7 cellular contexts compared by ENCODE assay signal in genomic region chr5:75509956-75510355, GRCh38. TPM values are rescaled to one million over a fixed set of nuclear protein-coding genes. Genes with fewer than 3 reads are reported as not detected.
DNase-seq lines count a peak whose midpoint lies in the region; FAIRE-seq and TF ChIP-seq lines count a peak whose summit lies in the region.

No MANE protein-coding gene starts in this region.

- peaks cover 2% of the 10 kb centered on the region; the same call in 1 of the 2 replicates for H3K23me2 ChIP-seq in H1 (ENCODE audit: low read depth, low read length)

- no peaks in the 10 kb centered on the region for H3F3A ChIP-seq in OCI-LY1 (ENCODE audit: insufficient read depth, low read length)
- H3F3A ChIP-seq in neural cell (ENCODE audit: insufficient read depth, low read length, poor library complexity, severe bottlenecking), result peaks cover 5% of the 10 kb centered on the region

- no peak overlapping the region for H4K91ac ChIP-seq in H1 (replicated peaks; ENCODE audit: insufficient read length, low read length)

- H3K4me2 ChIP-seq in OCI-LY1 (ENCODE audit: low read length), result peak overlapping the region; percentile 80
- H3K4me2 ChIP-seq in H1 (ENCODE audit: insufficient read depth in 1 of 2, low read depth in 2 of 2, low read length in 2 of 2), result peak overlapping the region; percentile 73 to 85
- peak overlapping the region; percentile 81 for H3K4me2 ChIP-seq in neural cell (ENCODE audit: low read length)

- no peak overlapping the region for H2BK5ac ChIP-seq in H1 (ENCODE audit: low read depth, low read length)

- H3K18ac ChIP-seq in H1 (ENCODE audit: extremely low read depth, low read length), result no peak overlapping the region

- no peaks in the 10 kb centered on the region for H3K9me3 ChIP-seq in OCI-LY1 (ENCODE audit: low read length)
- no peaks in the 10 kb centered on the region for H3K9me3 ChIP-seq in H1 (ENCODE audit: insufficient read depth in 2 of 2, low read depth in 1 of 2, low read length in 1 of 2)
- H3K9me3 ChIP-seq in neural cell (ENCODE audit: low read length), result no peaks in the 10 kb centered on the region

- no peak overlapping the region for H3K14ac ChIP-seq in H1 (ENCODE audit: insufficient read length)

- FAIRE-seq in H1 (lab: Jason Lieb, UNC), result no peak
- no peak for FAIRE-seq in frontal cortex (lab: Jason Lieb, UNC)

- TF ChIP-seq EP300 in H1 (IDR thresholded peaks at IDR 0.05; ENCODE audit: borderline replicate concordance in 1 of 2, low read depth in 2 of 2, low read length in 2 of 2) (no peak), neural cell (conservative IDR thresholded peaks at IDR 0.05; ENCODE audit: poor library complexity, severe bottlenecking) (no peak)

- H3K79me2 ChIP-seq in OCI-LY1 (ENCODE audit: insufficient read depth, low read length) (peaks cover 65% of the 10 kb centered on the region), H1 (ENCODE audit: control insufficient read depth in 1 of 2, insufficient read depth in 2 of 2, low read length in 2 of 2) (peaks cover 0 to 56% of the 10 kb centered on the region in 2 experiments; a peak in 3 of 4 replicates), neural cell (replicated peaks; ENCODE audit: insufficient read depth, low read length) (peaks cover 76% of the 10 kb centered on the region)

- 29% methylated on average over 1 of the region's 1 CpG; no CpG with 5 or more reads in 1 of the 2 experiments for WGBS in H1 (ENCODE audit: extremely low coverage in 1 of 2, insufficient coverage in 1 of 2, insufficient read length in 1 of 2, insufficient replicate concordance in 2 of 2, low coverage in 1 of 2, low lambda C conversion rate in 2 of 2, missing lambda C conversion rate in 1 of 2), 2 experiments

- H3K4ac ChIP-seq in H1 (replicated peaks; ENCODE audit: insufficient read length, low read depth, low read length), result no peak overlapping the region

- H4K20me1 ChIP-seq in OCI-LY1 (ENCODE audit: insufficient read depth, low read length), result no peaks in the 10 kb centered on the region
- no peaks in the 10 kb centered on the region for H4K20me1 ChIP-seq in H1 (replicated peaks in 1 of 2; ENCODE audit: control insufficient read depth in 1 of 2, insufficient read depth in 2 of 2, low read length in 2 of 2)
- no peaks in the 10 kb centered on the region for H4K20me1 ChIP-seq in neural cell (ENCODE audit: insufficient read depth)

- TF ChIP-seq POLR2A in H1 (IDR thresholded peaks at IDR 0.05; ENCODE audit: control extremely low read depth in 1 of 2, low read depth in 2 of 2, low read length in 2 of 2), result no peak

- H3K4me1 ChIP-seq in OCI-LY1 (ENCODE audit: insufficient read depth, low read length, severe bottlenecking) (peaks cover 44% of the 10 kb centered on the region), H1 (replicated peaks in 1 of 4; ENCODE audit: control insufficient read depth in 3 of 4, insufficient read depth in 4 of 4, low read length in 3 of 4) (peaks cover 0 to 3% (median 0%) of the 10 kb centered on the region in 4 experiments; a peak in 2 of 7 replicates)

- peaks cover 2% of the 10 kb centered on the region; the same call in 1 of the 2 replicates for H3K79me1 ChIP-seq in H1 (ENCODE audit: low read depth, low read length)

- H3K9me2 ChIP-seq in OCI-LY1 (ENCODE audit: low read depth, low read length), result no peaks in the 10 kb centered on the region
- H3K9me2 ChIP-seq in neural cell (ENCODE audit: insufficient read depth, low read length), result no peaks in the 10 kb centered on the region

- no peak for TF ChIP-seq CTCF in GM12875 (IDR thresholded peaks at IDR 0.05; ENCODE audit: borderline replicate concordance, insufficient read depth, low read depth, low read length)
- no peak for TF ChIP-seq CTCF in OCI-LY1 (IDR thresholded peaks at IDR 0.05; ENCODE audit: low read length)
- no peak for TF ChIP-seq CTCF in H1 (IDR thresholded peaks at IDR 0.05; ENCODE audit: control extremely low read depth in 1 of 3, insufficient read depth in 1 of 3, low read depth in 1 of 3, low read length in 3 of 3)
- TF ChIP-seq CTCF in neural cell (IDR thresholded peaks at IDR 0.05; ENCODE audit: poor library complexity, severe bottlenecking), result no peak

- H3K27me3 ChIP-seq in OCI-LY1 (ENCODE audit: insufficient read depth, low read length), result no peaks in the 10 kb centered on the region
- no peaks in the 10 kb centered on the region for H3K27me3 ChIP-seq in H1 (replicated peaks in 1 of 4; ENCODE audit: control insufficient read depth in 3 of 4, extremely low read depth in 1 of 4, insufficient read depth in 3 of 4, low read length in 3 of 4)
- H3K27me3 ChIP-seq in neural cell (ENCODE audit: insufficient read depth, low read depth, low read length), result no peaks in the 10 kb centered on the region

- H4K8ac ChIP-seq in H1 (ENCODE audit: extremely low read depth, insufficient read depth, low read length), result no peak overlapping the region

- no peak overlapping the region for H2AFZ ChIP-seq in OCI-LY1 (ENCODE audit: low read length)
- no peak overlapping the region for H2AFZ ChIP-seq in H1 (ENCODE audit: low read length)
- no peak overlapping the region for H2AFZ ChIP-seq in neural cell (ENCODE audit: low read depth, low read length)

- H2BK120ac ChIP-seq in H1 (replicated peaks; ENCODE audit: low read depth, low read length), result no peak overlapping the region

- DNase-seq in H1 (ENCODE audit: low read depth in 1 of 2, low spot score in 2 of 2), result no peak
- no peak for DNase-seq in activated gamma-delta T cell treated with Interleukin-2 at 50 U/mL for 16 hours
- DNase-seq in frontal cortex (ENCODE audit: low spot score in 2 of 2), result no peak
- no peak for DNase-seq in central memory CD4-positive, alpha-beta T cell

- H3K56ac ChIP-seq in H1 (replicated peaks; ENCODE audit: insufficient read length, low read depth, low read length), result no peak overlapping the region

- no peak overlapping the region for H2BK20ac ChIP-seq in H1 (ENCODE audit: low read length)

- no peak overlapping the region for H2BK15ac ChIP-seq in H1 (ENCODE audit: low read length)

- H2AK5ac ChIP-seq in H1 (ENCODE audit: low read depth, low read length), result no peak overlapping the region

- H3K36me3 ChIP-seq in OCI-LY1 (ENCODE audit: insufficient read depth, low read length) (peaks cover 9% of the 10 kb centered on the region), H1 (ENCODE audit: control insufficient read depth in 2 of 4, insufficient read depth in 4 of 4, low read length in 3 of 4) (no peaks in the 10 kb centered on the region; a peak in 1 of 8 replicates), neural cell (ENCODE audit: insufficient read depth, low read length) (no peaks in the 10 kb centered on the region)

- POLR2A ChIA-PET in H1 (lab: Charles Lee; ENCODE audit: partially characterized antibody), result interaction anchor here (1.1 to 1.3 kb wide), 2 partner anchors 16 to 19 kb away, joined by 4 to 8 read pairs; no protein-coding TSS in a partner anchor

- H3K9ac ChIP-seq in OCI-LY1 (ENCODE audit: low read length), result peak overlapping the region; percentile 84
- no peak overlapping the region for H3K9ac ChIP-seq in H1 (replicated peaks in 1 of 4; ENCODE audit: extremely low read depth in 1 of 4, low read depth in 3 of 4, low read length in 3 of 4)
- peak overlapping the region; percentile 94 for H3K9ac ChIP-seq in neural cell (ENCODE audit: low read length)

- TF ChIP-seq RAD21 in H1 (IDR thresholded peaks at IDR 0.05 in 1 of 2, conservative IDR thresholded peaks at IDR 0.05 in 1 of 2; ENCODE audit: low read depth in 2 of 2, low read length in 2 of 2) (no peak), neural cell (conservative IDR thresholded peaks at IDR 0.05) (no peak)

- H3K27ac ChIP-seq in OCI-LY1 (ENCODE audit: low read depth, low read length, poor library complexity, severe bottlenecking) (no peak overlapping the region), H1 (ENCODE audit: low read depth, low read length) (no peak overlapping the region), neural cell (ENCODE audit: low read length) (no peak overlapping the region)

- H3K4me3 ChIP-seq in GM12875 (ENCODE audit: low read depth, low read length) (peak overlapping the region; percentile 96), OCI-LY1 (ENCODE audit: low read depth, low read length, poor library complexity, severe bottlenecking) (peak overlapping the region; percentile 88), H1 (ENCODE audit: extremely low read depth in 1 of 4, insufficient read depth in 2 of 4, low read depth in 3 of 4, low read length in 4 of 4) (peak overlapping the region; percentile 81 to 96 (median 84)), neural cell (ENCODE audit: low read length) (peak overlapping the region; percentile 87)

- H4K5ac ChIP-seq in H1 (ENCODE audit: insufficient read length, low read depth, low read length), result no peak overlapping the region

- no peak overlapping the region for H3K23ac ChIP-seq in H1 (ENCODE audit: insufficient read length)

- CTCF ChIA-PET in H1 (lab: Charles Lee; ENCODE audit: partially characterized antibody), result no interaction called here

- H2BK12ac ChIP-seq in H1 (ENCODE audit: low read depth, low read length), result no peak overlapping the region

TF ChIP-seq in H1, 55 proteins besides CTCF, POLR2A, EP300 and RAD21 (continues in another document):
- no peak for TF ChIP-seq ZNF274 (IDR thresholded peaks at IDR 0.05; ENCODE audit: borderline replicate concordance, extremely low read depth, low read length)

TF ChIP-seq in neural cell, 6 proteins besides CTCF, POLR2A, EP300 and RAD21 (continues in another document):
- TF ChIP-seq TAF1 (IDR thresholded peaks at IDR 0.05; ENCODE audit: low read depth), result no peak

RNA-seq across cellular contexts. Expression of gene CERT1, which starts 1.5 kb away (rescaled TPM):
- 48.1 and 55.3 TPM in 2 replicates for total RNA-seq in H1 (2021; fragmentation: NEBNext Ultra II Directional; extraction: Animal tissue kit (Norgen Biotek cat#: 25700))
- polyA plus RNA-seq in H1 (2011; rRNA removed) (7.8 and 10.2 TPM in 2 replicates), neural cell (20.3 and 24.3 TPM in 2 replicates)
- 12.1 TPM for polyA plus RNA-seq in H1 (2011; cell fraction: cytosol; rRNA removed)
- 9.9 TPM for polyA plus RNA-seq in H1 (2011; cell fraction: nucleus; rRNA removed)
- 19.0 to 32.7 TPM (median 28.2 TPM) in 4 replicates for polyA plus RNA-seq in H1 (2012, experiment 1 of 2)
- polyA plus RNA-seq in H1 (2012, experiment 2 of 2), result 2.0 TPM
- 25.4 TPM for polyA plus RNA-seq in H1 (2013, experiment 1 of 2)
- 26.1 TPM for polyA plus RNA-seq in H1 (2013, experiment 2 of 2)
- polyA minus RNA-seq in H1 (2011; rRNA and poly(A)+ RNA removed), result 77.3 and 78.8 TPM in 2 replicates
- 30.8 TPM for polyA minus RNA-seq in H1 (2011; cell fraction: cytosol; rRNA and poly(A)+ RNA removed)
- 28.7 TPM for polyA minus RNA-seq in H1 (2011; cell fraction: nucleus; rRNA and poly(A)+ RNA removed)
- polyA minus RNA-seq in neural cell, result 74.7 and 78.8 TPM in 2 replicates
- total RNA-seq in frontal cortex, result 53.8 TPM

RNA-seq across cellular contexts. Expression of gene POLK, which starts 1.7 kb away (rescaled TPM):
- total RNA-seq in H1 (2021; fragmentation: NEBNext Ultra II Directional; extraction: Animal tissue kit (Norgen Biotek cat#: 25700)), result 7.7 and 9.0 TPM in 2 replicates
- 1.2 and 2.0 TPM in 2 replicates for polyA plus RNA-seq in H1 (2011; rRNA removed)
- 3.6 TPM for polyA plus RNA-seq in H1 (2011; cell fraction: cytosol; rRNA removed)
- polyA plus RNA-seq in H1 (2011; cell fraction: nucleus; rRNA removed), result 3.4 TPM
- 2.3 to 5.7 TPM (median 2.8 TPM) in 4 replicates for polyA plus RNA-seq in H1 (2012, experiment 1 of 2)
- polyA plus RNA-seq in H1 (2012, experiment 2 of 2), result 0.12 TPM
- 4.4 TPM for polyA plus RNA-seq in H1 (2013, experiment 1 of 2)
- polyA plus RNA-seq in H1 (2013, experiment 2 of 2), result 4.5 TPM
- polyA minus RNA-seq in H1 (2011; rRNA and poly(A)+ RNA removed), result 10.1 and 18.9 TPM in 2 replicates
- 5.9 TPM for polyA minus RNA-seq in H1 (2011; cell fraction: cytosol; rRNA and poly(A)+ RNA removed)
- 11.8 TPM for polyA minus RNA-seq in H1 (2011; cell fraction: nucleus; rRNA and poly(A)+ RNA removed)
- 29.0 and 36.4 TPM in 2 replicates for polyA plus RNA-seq in neural cell
- 66.7 and 83.9 TPM in 2 replicates for polyA minus RNA-seq in neural cell
- total RNA-seq in frontal cortex, result 39.9 TPM

Comparison
In these comparisons a context has a peak if more than half of its experiments do, and no peak if none do; other contexts are left out.
1. H3K9ac ChIP-seq: peak in OCI-LY1 (single experiment) and neural cell (single experiment); none in H1 (0 of 4).
2. Peak in every context shown above with its lines, with median percentiles within 50 percentile points of each other: H3K4me3 ChIP-seq and H3K4me2 ChIP-seq.